Comparison of ENCODE assay signal across 34 cellular contexts in genomic region chr10:131046194-131046593, GRCh38.
"Had no signal": no experiment of that assay in that cellular context is flagged by ENCODE, and none has a peak within 500 bp of the region (broad histone marks: within the 10 kb centered on the region; RNA-seq: fewer than 3 reads in every experiment).

No MANE protein-coding gene starts in this region.

- H3K4me3 ChIP-seq: adrenal gland, body of pancreas, cardiac muscle cell, colonic mucosa, esophagus squamous epithelium, gastroesophageal sphincter, heart right ventricle had no signal

- FAIRE-seq: endometrium, endothelial cell of umbilical vein had no signal

- H3K4me1 ChIP-seq: adrenal gland, body of pancreas, colonic mucosa, esophagus squamous epithelium, gastroesophageal sphincter, heart right ventricle had no signal

- H3K4me1 Mint-ChIP-seq: activated CD4-positive, alpha-beta T cell treated with anti-CD3 and anti-CD28 coated beads for 36 hours; activated CD4-positive, alpha-beta T cell treated with anti-CD3 and anti-CD28 coated beads, Interleukin-2, amount 10 ng/mL, durations not matched to agents 24 days and 14 days; activated CD8-positive, alpha-beta memory T cell treated with anti-CD3 and anti-CD28 coated beads, Interleukin-2, amount 10 ng/mL, durations not matched to agents 7 days and 5 days; activated naive CD4-positive, alpha-beta T cell treated with anti-CD3 and anti-CD28 coated beads, Interleukin-2, amount 50 U/mL, for 24 hours had no signal

- H3K36me3 ChIP-seq: adrenal gland, cardiac muscle cell, colonic mucosa, esophagus squamous epithelium, gastroesophageal sphincter, heart right ventricle had no signal

- H3K4me3 Mint-ChIP-seq: activated CD4-positive, alpha-beta memory T cell treated with anti-CD3 and anti-CD28 coated beads for 36 hours; activated CD4-positive, alpha-beta T cell treated with anti-CD3 and anti-CD28 coated beads for 36 hours; activated CD4-positive, alpha-beta T cell treated with anti-CD3 and anti-CD28 coated beads, Interleukin-2, amount 10 ng/mL, durations not matched to agents 24 days and 14 days; activated CD8-positive, alpha-beta memory T cell treated with anti-CD3 and anti-CD28 coated beads, Interleukin-2, amount 10 ng/mL, durations not matched to agents 7 days and 5 days; activated CD8-positive, alpha-beta T cell treated with anti-CD3 and anti-CD28 coated beads, Interleukin-2, amount 10 ng/mL, durations not matched to agents 7 days and 5 days; activated naive CD4-positive, alpha-beta T cell treated with anti-CD3 and anti-CD28 coated beads for 36 hours; activated naive CD4-positive, alpha-beta T cell treated with anti-CD3 and anti-CD28 coated beads, Interleukin-2, amount 50 U/mL, for 24 hours; activated naive CD8-positive, alpha-beta T cell treated with anti-CD3 and anti-CD28 coated beads for 36 hours; activated naive CD8-positive, alpha-beta T cell treated with anti-CD3 and anti-CD28 coated beads, Interleukin-2, amount 50 U/mL, for 24 hours; activated T-helper 1 cell treated with anti-CD3 and anti-CD28 coated beads, Interleukin-12 subunit alpha, Interleukin-12 subunit beta, Interleukin-2, Interleukin-4 antibody, amounts not matched to agents 30 ng/mL and 10 ng/mL and 1 ng/mL, durations not matched to agents 14 hours and 24 hours and 36 hours had no signal

- H3K27ac Mint-ChIP-seq: activated CD4-positive, alpha-beta memory T cell treated with anti-CD3 and anti-CD28 coated beads for 36 hours; activated CD4-positive, alpha-beta T cell treated with anti-CD3 and anti-CD28 coated beads for 36 hours; activated CD4-positive, alpha-beta T cell treated with anti-CD3 and anti-CD28 coated beads, Interleukin-2, amount 10 ng/mL, durations not matched to agents 24 days and 14 days; activated CD8-positive, alpha-beta memory T cell treated with anti-CD3 and anti-CD28 coated beads, Interleukin-2, amount 10 ng/mL, durations not matched to agents 7 days and 5 days; activated CD8-positive, alpha-beta T cell treated with anti-CD3 and anti-CD28 coated beads, Interleukin-2, amount 10 ng/mL, durations not matched to agents 7 days and 5 days; activated naive CD4-positive, alpha-beta T cell treated with anti-CD3 and anti-CD28 coated beads for 36 hours; activated naive CD4-positive, alpha-beta T cell treated with anti-CD3 and anti-CD28 coated beads, Interleukin-2, amount 50 U/mL, for 24 hours; activated naive CD8-positive, alpha-beta T cell treated with anti-CD3 and anti-CD28 coated beads for 36 hours; activated naive CD8-positive, alpha-beta T cell treated with anti-CD3 and anti-CD28 coated beads, Interleukin-2, amount 50 U/mL, for 24 hours; activated T-helper 1 cell treated with anti-CD3 and anti-CD28 coated beads, Interleukin-12 subunit alpha, Interleukin-12 subunit beta, Interleukin-2, Interleukin-4 antibody, amounts not matched to agents 30 ng/mL and 10 ng/mL and 1 ng/mL, durations not matched to agents 14 hours and 24 hours and 36 hours; activated T-helper 2 cell treated with anti-CD3 and anti-CD28 coated beads, Interferon-gamma antibody, Interleukin-2, Interleukin-4, amounts not matched to agents 10 μg/mL and 5 μg/mL and 100 μg/mL, durations not matched to agents 14 hours and 24 hours and 36 hours had no signal

- ATAC-seq: activated CD4-positive, alpha-beta T cell treated with anti-CD3 and anti-CD28 coated beads for 36 hours; activated CD8-positive, alpha-beta memory T cell treated with anti-CD3 and anti-CD28 coated beads, Interleukin-2, amount 10 ng/mL, durations not matched to agents 7 days and 5 days; activated CD8-positive, alpha-beta T cell treated with anti-CD3 and anti-CD28 coated beads, Interleukin-2, amount 10 ng/mL, durations not matched to agents 7 days and 5 days; activated naive CD8-positive, alpha-beta T cell treated with anti-CD3 and anti-CD28 coated beads, Interleukin-2, amount 50 U/mL, for 24 hours; body of pancreas; gastroesophageal sphincter had no signal

- H3K27me3 ChIP-seq: adrenal gland, body of pancreas, colonic mucosa had no signal

- H3K27me3 Mint-ChIP-seq: activated CD4-positive, alpha-beta memory T cell treated with anti-CD3 and anti-CD28 coated beads for 36 hours; activated CD4-positive, alpha-beta T cell treated with anti-CD3 and anti-CD28 coated beads, Interleukin-2, amount 10 ng/mL, durations not matched to agents 24 days and 14 days; activated CD8-positive, alpha-beta memory T cell treated with anti-CD3 and anti-CD28 coated beads, Interleukin-2, amount 10 ng/mL, durations not matched to agents 7 days and 5 days; activated naive CD4-positive, alpha-beta T cell treated with anti-CD3 and anti-CD28 coated beads, Interleukin-2, amount 50 U/mL, for 24 hours; activated naive CD8-positive, alpha-beta T cell treated with anti-CD3 and anti-CD28 coated beads for 36 hours had no signal

- DNase-seq: activated CD4-positive, alpha-beta memory T cell treated with anti-CD3 and anti-CD28 coated beads for 36 hours; activated CD4-positive, alpha-beta T cell treated with anti-CD3 and anti-CD28 coated beads for 36 hours; activated CD4-positive, alpha-beta T cell treated with anti-CD3 and anti-CD28 coated beads, Interleukin-2, amount 10 ng/mL, durations not matched to agents 24 days and 14 days; activated CD4-positive, CD25-positive, alpha-beta regulatory T cell; activated CD4-positive, CD25-positive, alpha-beta regulatory T cell treated with anti-CD3 and anti-CD28 coated beads, Interleukin-2, amount 50 U/mL, for 72 hours; activated CD8-positive, alpha-beta memory T cell treated with anti-CD3 and anti-CD28 coated beads, Interleukin-2, amount 10 ng/mL, durations not matched to agents 7 days and 5 days; activated CD8-positive, alpha-beta memory T cell treated with anti-CD3 and anti-CD28 coated beads, Interleukin-2, amount 50 U/mL, for 4 hours; activated CD8-positive, alpha-beta T cell treated with anti-CD3 and anti-CD28 coated beads, Interleukin-2, amount 10 ng/mL, durations not matched to agents 7 days and 5 days; activated effector memory CD4-positive, alpha-beta T cell treated with anti-CD3 and anti-CD28 coated beads, Interleukin-2, amount 50 U/mL, for 16 hours; activated naive CD4-positive, alpha-beta T cell treated with anti-CD3 and anti-CD28 coated beads for 36 hours; activated naive CD8-positive, alpha-beta T cell treated with anti-CD3 and anti-CD28 coated beads for 36 hours; activated naive CD8-positive, alpha-beta T cell treated with anti-CD3 and anti-CD28 coated beads, Interleukin-2, amount 50 U/mL, for 24 hours; activated T-cell treated with anti-CD3 and anti-CD28 coated beads, Interleukin-2, amount 50 U/mL, for 1 hour; activated T-cell treated with anti-CD3 and anti-CD28 coated beads, Interleukin-2, amount 50 U/mL, for 48 hours; adrenal gland; amygdala; aorta; body of pancreas; central memory CD4-positive, alpha-beta T cell; cerebellar nuclear complex; colonic mucosa; effector CD8-positive, alpha-beta T cell; esophagus squamous epithelium; foreskin melanocyte; heart right ventricle; T-helper 2 cell had no signal

- H3K9me3 ChIP-seq: adrenal gland, body of pancreas, colonic mucosa, esophagus squamous epithelium, gastroesophageal sphincter had no signal

- H3K27ac ChIP-seq: adrenal gland, body of pancreas, cardiac muscle cell, colonic mucosa, epithelial cell of prostate, esophagus squamous epithelium, gastroesophageal sphincter, heart right ventricle had no signal

- H3K9me3 Mint-ChIP-seq: activated CD4-positive, alpha-beta T cell treated with anti-CD3 and anti-CD28 coated beads, Interleukin-2, amount 10 ng/mL, durations not matched to agents 24 days and 14 days; activated T-helper 1 cell treated with anti-CD3 and anti-CD28 coated beads, Interleukin-12 subunit alpha, Interleukin-12 subunit beta, Interleukin-2, Interleukin-4 antibody, amounts not matched to agents 30 ng/mL and 10 ng/mL and 1 ng/mL, durations not matched to agents 14 hours and 24 hours and 36 hours had no signal
